Comparison of ENCODE assay signal across 1 cellular context in genomic region chr3:185162634-185163033, GRCh38.
TF ChIP-seq lines count a peak whose summit lies in the region.

No MANE protein-coding gene starts in this region.

TF ChIP-seq in GM23338, 12 proteins besides CTCF, POLR2A, EP300 and RAD21 (continued from another document):
- TF ChIP-seq, protein P1, sequence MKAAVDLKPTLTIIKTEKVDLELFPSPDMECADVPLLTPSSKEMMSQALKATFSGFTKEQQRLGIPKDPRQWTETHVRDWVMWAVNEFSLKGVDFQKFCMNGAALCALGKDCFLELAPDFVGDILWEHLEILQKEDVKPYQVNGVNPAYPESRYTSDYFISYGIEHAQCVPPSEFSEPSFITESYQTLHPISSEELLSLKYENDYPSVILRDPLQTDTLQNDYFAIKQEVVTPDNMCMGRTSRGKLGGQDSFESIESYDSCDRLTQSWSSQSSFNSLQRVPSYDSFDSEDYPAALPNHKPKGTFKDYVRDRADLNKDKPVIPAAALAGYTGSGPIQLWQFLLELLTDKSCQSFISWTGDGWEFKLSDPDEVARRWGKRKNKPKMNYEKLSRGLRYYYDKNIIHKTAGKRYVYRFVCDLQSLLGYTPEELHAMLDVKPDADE (IDR thresholded peaks at IDR 0.05), result no peak
- no peak for TF ChIP-seq ZNF331 (CRISPR knock-in tag; IDR thresholded peaks at IDR 0.05; ENCODE audit: low read depth)
- TF ChIP-seq, protein P2, sequence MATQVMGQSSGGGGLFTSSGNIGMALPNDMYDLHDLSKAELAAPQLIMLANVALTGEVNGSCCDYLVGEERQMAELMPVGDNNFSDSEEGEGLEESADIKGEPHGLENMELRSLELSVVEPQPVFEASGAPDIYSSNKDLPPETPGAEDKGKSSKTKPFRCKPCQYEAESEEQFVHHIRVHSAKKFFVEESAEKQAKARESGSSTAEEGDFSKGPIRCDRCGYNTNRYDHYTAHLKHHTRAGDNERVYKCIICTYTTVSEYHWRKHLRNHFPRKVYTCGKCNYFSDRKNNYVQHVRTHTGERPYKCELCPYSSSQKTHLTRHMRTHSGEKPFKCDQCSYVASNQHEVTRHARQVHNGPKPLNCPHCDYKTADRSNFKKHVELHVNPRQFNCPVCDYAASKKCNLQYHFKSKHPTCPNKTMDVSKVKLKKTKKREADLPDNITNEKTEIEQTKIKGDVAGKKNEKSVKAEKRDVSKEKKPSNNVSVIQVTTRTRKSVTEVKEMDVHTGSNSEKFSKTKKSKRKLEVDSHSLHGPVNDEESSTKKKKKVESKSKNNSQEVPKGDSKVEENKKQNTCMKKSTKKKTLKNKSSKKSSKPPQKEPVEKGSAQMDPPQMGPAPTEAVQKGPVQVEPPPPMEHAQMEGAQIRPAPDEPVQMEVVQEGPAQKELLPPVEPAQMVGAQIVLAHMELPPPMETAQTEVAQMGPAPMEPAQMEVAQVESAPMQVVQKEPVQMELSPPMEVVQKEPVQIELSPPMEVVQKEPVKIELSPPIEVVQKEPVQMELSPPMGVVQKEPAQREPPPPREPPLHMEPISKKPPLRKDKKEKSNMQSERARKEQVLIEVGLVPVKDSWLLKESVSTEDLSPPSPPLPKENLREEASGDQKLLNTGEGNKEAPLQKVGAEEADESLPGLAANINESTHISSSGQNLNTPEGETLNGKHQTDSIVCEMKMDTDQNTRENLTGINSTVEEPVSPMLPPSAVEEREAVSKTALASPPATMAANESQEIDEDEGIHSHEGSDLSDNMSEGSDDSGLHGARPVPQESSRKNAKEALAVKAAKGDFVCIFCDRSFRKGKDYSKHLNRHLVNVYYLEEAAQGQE (IDR thresholded peaks at IDR 0.05; ENCODE audit: unreplicated experiment), result no peak
- no peak for TF ChIP-seq POLR2AphosphoS5 (IDR thresholded peaks at IDR 0.05; ENCODE audit: low read depth)
- TF ChIP-seq EZH2phosphoT487 (IDR thresholded peaks at IDR 0.05; ENCODE audit: unreplicated experiment), result no peak
- no peak for TF ChIP-seq STAT1 (IDR thresholded peaks at IDR 0.05; ENCODE audit: unreplicated experiment)
- TF ChIP-seq CREB1 (CRISPR knock-in tag; IDR thresholded peaks at IDR 0.05; ENCODE audit: low read depth), result no peak
- TF ChIP-seq ZNF114 (CRISPR knock-in tag; IDR thresholded peaks at IDR 0.05), result no peak
- no peak for TF ChIP-seq ZNF462 (CRISPR knock-in tag; IDR thresholded peaks at IDR 0.05)
